In the genomic region with DNA sequence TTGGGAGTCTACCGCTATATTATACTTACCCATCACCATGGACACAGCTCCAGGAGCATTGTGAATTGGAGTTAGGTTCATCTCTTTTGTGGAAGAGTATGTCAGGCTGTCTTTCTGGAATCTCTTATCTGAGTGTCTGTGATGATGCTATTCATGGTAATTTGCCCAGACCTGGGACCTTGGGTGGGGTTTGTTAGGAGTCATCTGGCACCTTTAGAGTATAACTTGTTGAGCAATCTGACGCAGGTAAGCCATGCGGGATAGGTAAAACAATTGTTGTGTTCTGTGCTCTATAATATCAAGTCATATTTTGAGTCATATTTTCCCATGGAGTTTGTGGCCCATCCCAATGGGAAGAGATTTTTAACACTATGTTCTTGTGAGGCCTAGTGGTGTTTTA, we compare ENCODE assay signal across 17 cellular contexts.
"Had no signal": no experiment of that assay in that cellular context is flagged by ENCODE, and none has a peak within 500 bp of the region (broad histone marks: within the 10 kb centered on the region; RNA-seq: fewer than 3 reads in every experiment).

No MANE protein-coding gene starts in this region.

- H3K36me3 Mint-ChIP-seq: activated naive CD4-positive, alpha-beta T cell treated with anti-CD3 and anti-CD28 coated beads, Interleukin-2, amount 50 U/mL, for 24 hours; naive B cell; stimulated activated effector memory CD8-positive, alpha-beta T cell treated with anti-CD3 and anti-CD28 coated beads, Interleukin-12 subunit alpha, Interleukin-12 subunit beta, amount 100 ng/mL, for 72 hours had no signal

- H3K4me1 Mint-ChIP-seq: neural crest cell had no signal

- H3K4me3 ChIP-seq: mucosa of descending colon, ovary, right lobe of liver, stomach had no signal

- H3K4me3 Mint-ChIP-seq: activated naive CD4-positive, alpha-beta T cell treated with anti-CD3 and anti-CD28 coated beads, Interleukin-2, amount 50 U/mL, for 24 hours; activated T-cell treated with anti-CD3 and anti-CD28 coated beads, Interleukin-2, amount 50 U/mL, for 72 hours; effector memory CD8-positive, alpha-beta T cell; naive B cell; neural crest cell; stimulated activated effector memory CD8-positive, alpha-beta T cell treated with anti-CD3 and anti-CD28 coated beads, Interleukin-12 subunit alpha, Interleukin-12 subunit beta, amount 100 ng/mL, for 72 hours had no signal

- DNase-seq: activated CD4-positive, alpha-beta T cell treated with anti-CD3 and anti-CD28 coated beads, Interleukin-2, amount 50 U/mL, for 4 hours; activated effector memory CD4-positive, alpha-beta T cell treated with anti-CD3 and anti-CD28 coated beads, Interleukin-2, amount 50 U/mL, for 16 hours; activated T-cell treated with anti-CD3 and anti-CD28 coated beads, Interleukin-2, amount 50 U/mL, for 72 hours; dermis blood vessel endothelial cell; effector memory CD8-positive, alpha-beta T cell; foreskin melanocyte; mesenchymal stem cell; mucosa of descending colon; naive B cell; ovary; right lobe of liver; stimulated activated CD4-positive, alpha-beta T cell treated with anti-CD3 and anti-CD28 coated beads, Interleukin-4, amount 100 ng/mL, for 24 hours; stomach had no signal

- H3K9me3 Mint-ChIP-seq: activated naive CD4-positive, alpha-beta T cell treated with anti-CD3 and anti-CD28 coated beads, Interleukin-2, amount 50 U/mL, for 24 hours; activated T-cell treated with anti-CD3 and anti-CD28 coated beads, Interleukin-2, amount 50 U/mL, for 72 hours; effector memory CD8-positive, alpha-beta T cell; naive B cell; neural crest cell; stimulated activated effector memory CD8-positive, alpha-beta T cell treated with anti-CD3 and anti-CD28 coated beads, Interleukin-12 subunit alpha, Interleukin-12 subunit beta, amount 100 ng/mL, for 72 hours had no signal

- H3K27me3 Mint-ChIP-seq: activated naive CD4-positive, alpha-beta T cell treated with anti-CD3 and anti-CD28 coated beads, Interleukin-2, amount 50 U/mL, for 24 hours; effector memory CD8-positive, alpha-beta T cell had no signal

- H3K27ac Mint-ChIP-seq: activated naive CD4-positive, alpha-beta T cell treated with anti-CD3 and anti-CD28 coated beads, Interleukin-2, amount 50 U/mL, for 24 hours; activated T-cell treated with anti-CD3 and anti-CD28 coated beads, Interleukin-2, amount 50 U/mL, for 72 hours; effector memory CD8-positive, alpha-beta T cell; stimulated activated effector memory CD8-positive, alpha-beta T cell treated with anti-CD3 and anti-CD28 coated beads, Interleukin-12 subunit alpha, Interleukin-12 subunit beta, amount 100 ng/mL, for 72 hours had no signal

- H3K27ac ChIP-seq: epithelial cell of prostate, ovary, right lobe of liver, stomach had no signal
